9 cellular contexts compared by ENCODE assay signal in the genomic region with DNA sequence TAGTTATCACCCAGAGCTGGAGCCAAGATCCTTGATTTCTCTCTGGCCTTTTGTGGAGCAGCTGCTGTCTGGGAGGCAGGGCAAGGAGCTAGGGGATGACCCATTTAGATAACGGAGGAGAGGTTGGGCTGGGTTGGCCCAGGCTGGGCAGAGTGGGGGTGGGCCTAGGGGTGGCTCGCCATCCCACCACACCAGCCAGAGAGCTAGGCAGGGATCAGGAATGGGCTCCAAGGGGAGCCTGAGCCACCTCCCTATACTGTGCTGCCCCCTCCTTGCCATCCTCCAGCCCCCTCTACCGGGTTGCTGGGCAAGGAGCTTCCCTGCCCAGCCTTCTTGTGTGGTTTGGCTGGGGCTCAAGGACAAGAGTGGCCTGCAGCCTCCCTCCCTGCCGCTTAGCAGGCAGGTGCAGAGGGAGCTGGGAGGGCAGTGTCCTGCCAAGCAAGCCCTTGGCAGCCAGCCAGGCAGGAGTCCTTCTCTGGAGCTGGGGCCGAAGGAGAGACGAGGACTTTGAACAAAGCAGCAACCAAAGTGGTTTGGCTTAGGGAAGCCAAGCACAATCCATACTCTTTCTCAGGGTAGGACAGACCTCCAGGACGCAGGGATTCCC. TPM values are rescaled to one million over a fixed set of nuclear protein-coding genes. Genes with fewer than 3 reads are reported as not detected.
DNase-seq lines count a peak whose midpoint lies in the region; TF ChIP-seq lines count a peak whose summit lies in the region.
"Had no signal": no experiment of that assay in that cellular context is flagged by ENCODE, and none has a peak within 500 bp of the region (broad histone marks: within the 10 kb centered on the region; RNA-seq: fewer than 3 reads in every experiment).

No MANE protein-coding gene starts in this region.

- no peak for DNase-seq in CD4-positive, alpha-beta memory T cell
- DNase-seq in NCI-H1436 (lab: John Stamatoyannopoulos, UW) = peak; percentile 67
- DNase-seq in adipocyte (ENCODE audit: low read depth) = peak; percentile 50
- DNase-seq in kidney tubule cell (ENCODE audit: low spot score) = peak; percentile 83
- DNase-seq in stomach = peak; percentile 96
- DNase-seq in H9 = no peak
- DNase-seq in globus pallidus (ENCODE audit: low spot score) = no peak
- DNase-seq in SIG-M5 (lab: John Stamatoyannopoulos, UW) = no peak

- TF ChIP-seq POLR2A in stomach (IDR thresholded peaks at IDR 0.05) = no peak

- peaks cover under 1% of the 10 kb centered on the region for H3K79me1 ChIP-seq in H9 (ENCODE audit: insufficient read depth, low read depth, low read length, poor library complexity, severe bottlenecking)

- peaks cover 0 to 1% (median 0%) of the 10 kb centered on the region in 8 donors for H3K9me3 Mint-ChIP-seq in CD4-positive, alpha-beta memory T cell
- H3K9me3 Mint-ChIP-seq in H9 = peaks cover 0 to 6% of the 10 kb centered on the region in 2 experiments; a peak in 2 of 5 replicates

- CTCF ChIA-PET in CD4-positive, alpha-beta memory T cell (lab: Charles Lee; ENCODE audit: partially characterized antibody) = interaction anchor here (0.9 to 23.6 kb wide), 4 partner anchors 8 to 38 kb away, joined by 3 to 1429 read pairs (median 6); no protein-coding TSS in a partner anchor

- no peak for TF ChIP-seq EP300 in stomach (IDR thresholded peaks at IDR 0.05)

- H4K91ac ChIP-seq in H9 (ENCODE audit: insufficient read length, low read depth, low read length) = no peak overlapping the region

- H3K4me2 ChIP-seq in H9 (ENCODE audit: insufficient read depth, insufficient read length, low read length) = no peak overlapping the region

- H3K23me2 ChIP-seq in H9 (ENCODE audit: insufficient read length, low read depth, low read length, poor library complexity, severe bottlenecking) = peaks cover 14% of the 10 kb centered on the region

- no peaks in the 10 kb centered on the region for H3K9me3 ChIP-seq in CD4-positive, alpha-beta memory T cell (ENCODE audit: control insufficient read depth in 1 of 2, low read length in 2 of 2)
- H3K9me3 ChIP-seq in adipocyte (ENCODE audit: control insufficient read depth, low read length) (no peaks in the 10 kb centered on the region), stomach (no peaks in the 10 kb centered on the region), H9 (ENCODE audit: control insufficient read depth, low read depth, low read length) (no peaks in the 10 kb centered on the region)

- H3K4ac ChIP-seq in H9 (ENCODE audit: low read depth, low read length) = no peak overlapping the region

- H3K79me2 ChIP-seq in H9 (ENCODE audit: insufficient read depth, low read length) = peaks cover 38% of the 10 kb centered on the region; the same call in 1 of the 2 replicates

- peaks cover 66 to 98% (median 79%) of the 10 kb centered on the region in 4 donors for H3K4me1 Mint-ChIP-seq in CD4-positive, alpha-beta memory T cell
- H3K4me1 Mint-ChIP-seq in H9 = peaks cover 82 to 86% of the 10 kb centered on the region in 2 experiments

- H3K36me3 ChIP-seq in CD4-positive, alpha-beta memory T cell (ENCODE audit: insufficient read depth, low read length) = no peaks in the 10 kb centered on the region
- no peaks in the 10 kb centered on the region for H3K36me3 ChIP-seq in adipocyte (ENCODE audit: control insufficient read depth, insufficient read depth, low read length, severe bottlenecking)
- H3K36me3 ChIP-seq in stomach = no peaks in the 10 kb centered on the region

- no peak overlapping the region for H2BK15ac ChIP-seq in H9 (ENCODE audit: low read depth, low read length)

- no peaks in the 10 kb centered on the region for H3K27me3 Mint-ChIP-seq in CD4-positive, alpha-beta memory T cell
- peaks cover 8% of the 10 kb centered on the region; the same call in 1 of the 2 replicates for H3K27me3 Mint-ChIP-seq in H9 (ENCODE audit: low read depth)

- H3K4me3 ChIP-seq in CD4-positive, alpha-beta memory T cell (ENCODE audit: low read length in 2 of 2) = no peak overlapping the region
- no peak overlapping the region for H3K4me3 ChIP-seq in adipocyte (ENCODE audit: low read length)
- H3K4me3 ChIP-seq in stomach = no peak overlapping the region

- no peaks in the 10 kb centered on the region for H4K20me1 ChIP-seq in H9 (ENCODE audit: control insufficient read depth, insufficient read depth, insufficient read length)

- H3T11ph ChIP-seq in H9 (ENCODE audit: low read length) = no peak overlapping the region

- H3K23ac ChIP-seq in H9 (ENCODE audit: insufficient read length, low read depth, low read length) = no peak overlapping the region

- no peak overlapping the region for H3K9ac ChIP-seq in adipocyte (ENCODE audit: low read length)
- H3K9ac ChIP-seq in H9 (ENCODE audit: extremely low read depth, insufficient read length, low read length) = no peak overlapping the region

- H2BK12ac ChIP-seq in H9 (ENCODE audit: insufficient read length, low read depth, low read length) = no peak overlapping the region

- H2AFZ ChIP-seq in H9 (ENCODE audit: low read length) = no peak overlapping the region

- no peak overlapping the region for H2BK5ac ChIP-seq in H9 (ENCODE audit: insufficient read length, low read length)

- TF ChIP-seq CTCF in stomach (IDR thresholded peaks at IDR 0.05) (peak in 1 of 7 experiments; percentile 17), H9 (conservative IDR thresholded peaks at IDR 0.05) (no peak)

- H2BK20ac ChIP-seq in H9 (ENCODE audit: low read depth, low read length, poor library complexity, severe bottlenecking) = no peak overlapping the region

- POLR2A ChIA-PET in CD4-positive, alpha-beta memory T cell (lab: Charles Lee; ENCODE audit: partially characterized antibody) = interaction anchor here (6.7 to 22.4 kb wide), 2 partner anchors 20 to 37 kb away, joined by 67 to 1030 read pairs; no protein-coding TSS in a partner anchor

- no peaks in the 10 kb centered on the region for H3K27me3 ChIP-seq in CD4-positive, alpha-beta memory T cell (ENCODE audit: insufficient read depth, low read length)
- H3K27me3 ChIP-seq in adipocyte (replicated peaks; ENCODE audit: control insufficient read depth, insufficient read depth, low read length) (no peaks in the 10 kb centered on the region), stomach (no peaks in the 10 kb centered on the region), H9 (ENCODE audit: insufficient read depth, low read length) (no peaks in the 10 kb centered on the region)

- no peak overlapping the region for H2AK5ac ChIP-seq in H9 (ENCODE audit: insufficient read length, low read length)

- H3K27ac ChIP-seq in CD4-positive, alpha-beta memory T cell (ENCODE audit: low read depth, low read length) = peak overlapping the region; percentile 29
- H3K27ac ChIP-seq in stomach (peak overlapping the region; percentile 32 to 93 (median 71)), H9 (ENCODE audit: insufficient read length, low read depth, low read length) (no peak overlapping the region)

- intact Hi-C loops in CD4-positive, alpha-beta memory T cell (cut with micrococcal nuclease) = loop anchor here (2.0 to 5.0 kb wide), 2 partner anchors 19 to 90 kb away; a partner anchor contains a TSS
- intact Hi-C loops in stomach (cut with DNase I; ENCODE audit: low total_unique reads) = no loop called here

- no peak overlapping the region for H4K8ac ChIP-seq in H9 (replicated peaks; ENCODE audit: insufficient read length, low read depth, low read length)

- no peak overlapping the region for H2BK120ac ChIP-seq in H9 (ENCODE audit: low read depth, low read length, poor library complexity, severe bottlenecking)

- peaks cover 79% of the 10 kb centered on the region for H3K4me1 ChIP-seq in CD4-positive, alpha-beta memory T cell (ENCODE audit: insufficient read depth, low read length)
- H3K4me1 ChIP-seq in adipocyte (ENCODE audit: control insufficient read depth, insufficient read depth, low read length) = peaks cover 34% of the 10 kb centered on the region
- H3K4me1 ChIP-seq in stomach = peaks cover 77 to 91% (median 81%) of the 10 kb centered on the region in 4 donors
- H3K4me1 ChIP-seq in H9 (ENCODE audit: insufficient read depth, low read length) = peaks cover 38% of the 10 kb centered on the region

- H3K36me3 Mint-ChIP-seq in CD4-positive, alpha-beta memory T cell = peaks cover 9 to 31% of the 10 kb centered on the region in 2 donors
- peaks cover 5 to 33% (median 22%) of the 10 kb centered on the region in 3 experiments for H3K36me3 Mint-ChIP-seq in H9 (ENCODE audit: insufficient read depth in 1 of 3, low read depth in 3 of 3)

- 22 to 37% (median 24%) methylated on average over 4 to 7 of the region's 7 CpGs for WGBS in stomach, 5 donors
- no CpG with 5 or more reads among the region's 7 CpGs for WGBS in H9 (ENCODE audit: extremely low coverage, insufficient read length, low lambda C conversion rate)

- no peak overlapping the region for H3K18ac ChIP-seq in H9 (ENCODE audit: insufficient read length, low read depth, low read length)

- peak overlapping the region in 7 of 8 donors; percentile 86 to 100 (median 98) for H3K4me3 Mint-ChIP-seq in CD4-positive, alpha-beta memory T cell
- H3K4me3 Mint-ChIP-seq in H9 = no peak overlapping the region; a peak in 1 of 5 replicates

- no peak overlapping the region; the same call in 1 of the 2 replicates for H3K14ac ChIP-seq in H9 (ENCODE audit: insufficient read depth, low read length)

- peak overlapping the region in 6 of 7 donors; percentile 63 to 90 (median 82) for H3K27ac Mint-ChIP-seq in CD4-positive, alpha-beta memory T cell
- H3K27ac Mint-ChIP-seq in H9 = 0 out of 7 replicates have a peak overlapping the region, but pooled peaks of 1 of the 3 experiments have one; percentile 17

- H4K5ac ChIP-seq in H9 (ENCODE audit: insufficient read length, low read depth, low read length) = no peak overlapping the region

- H3K56ac ChIP-seq in H9 (ENCODE audit: insufficient read length, low read depth, low read length) = no peak overlapping the region

RNA-seq across cellular contexts. Expression of a gene that starts 4.1 kb away (rescaled TPM):
- total RNA-seq in CD4-positive, alpha-beta memory T cell = 10 to 100 TPM; 32.5 to 32.8 TPM
- polyA plus RNA-seq in CD4-positive, alpha-beta memory T cell = 10 to 100 TPM in 1 of 2 donors, 1 to 10 TPM in 1; 8.5 to 35.7 TPM
- total RNA-seq in stomach (10 to 100 TPM in 1 of 5 donors, 1 to 10 TPM in 3, under 1 TPM in 1; 0.58 to 16.5 (median 3.1) TPM), H9 (2021) (15.4 and 15.5 TPM in 2 replicates)
- 1 to 10 TPM; 1.2 to 2.7 (median 1.3) TPM for polyA plus RNA-seq in stomach

RNA-seq across cellular contexts. Expression of a gene that starts 39.3 kb away (rescaled TPM):
- total RNA-seq in CD4-positive, alpha-beta memory T cell = not detected
- polyA plus RNA-seq in CD4-positive, alpha-beta memory T cell = not detected
- 1 to 10 TPM in 2 of 5 donors, under 1 TPM in 1, not detected in 2; 0.72 to 3.1 (median 2.4) TPM for total RNA-seq in stomach
- 1 to 10 TPM; 2.3 to 6.9 (median 5.1) TPM for polyA plus RNA-seq in stomach
- 0.96 and 1.0 TPM in 2 replicates for total RNA-seq in H9 (2021)
- total RNA-seq: subcutaneous adipose tissue had no signal

Comparison
In these comparisons a context has a peak if more than half of its experiments do, and no peak if none do; other contexts are left out.
1. DNase-seq: peak in NCI-H1436 (single experiment), adipocyte (single experiment), kidney tubule cell (single experiment) and stomach (single experiment); none in CD4-positive, alpha-beta memory T cell (0 of 5), H9 (single experiment), globus pallidus (single experiment) and SIG-M5 (single experiment).
2. H3K4me3 Mint-ChIP-seq: peak in CD4-positive, alpha-beta memory T cell (7 of 8); none in H9 (0 of 2).